1 cellular context compared by ENCODE assay signal in the genomic region with DNA sequence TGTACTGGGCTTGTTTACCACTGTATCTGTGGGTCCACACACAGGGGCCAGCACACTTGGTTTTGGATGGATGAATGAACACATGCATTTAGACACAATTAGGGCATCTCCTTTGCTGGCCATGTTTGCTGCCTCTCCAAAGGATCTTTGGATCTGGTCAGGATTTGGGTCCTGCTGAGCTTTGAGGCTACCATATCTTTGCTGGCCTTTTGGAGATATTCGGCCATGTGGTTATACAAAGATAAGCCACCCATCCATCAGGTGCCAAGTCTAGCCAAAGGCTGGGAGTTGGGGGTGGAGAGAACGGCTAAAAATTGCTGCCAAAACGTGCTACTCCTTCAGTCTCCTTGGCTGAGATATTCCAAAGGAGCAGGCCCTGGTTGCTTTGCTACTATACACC.
TF ChIP-seq lines count a peak whose summit lies in the region.

No MANE protein-coding gene starts in this region.

TF ChIP-seq in H1, 55 proteins besides CTCF, POLR2A, EP300 and RAD21:
- no peak for TF ChIP-seq BRCA1 (IDR thresholded peaks at IDR 0.05; ENCODE audit: low read depth, low read length)
- TF ChIP-seq SIN3A (conservative IDR thresholded peaks at IDR 0.05 in 1 of 2, IDR thresholded peaks at IDR 0.05 in 1 of 2; ENCODE audit: low read depth in 1 of 2, low read length in 2 of 2): no peak
